11 cellular contexts compared by ENCODE assay signal in the genomic region with DNA sequence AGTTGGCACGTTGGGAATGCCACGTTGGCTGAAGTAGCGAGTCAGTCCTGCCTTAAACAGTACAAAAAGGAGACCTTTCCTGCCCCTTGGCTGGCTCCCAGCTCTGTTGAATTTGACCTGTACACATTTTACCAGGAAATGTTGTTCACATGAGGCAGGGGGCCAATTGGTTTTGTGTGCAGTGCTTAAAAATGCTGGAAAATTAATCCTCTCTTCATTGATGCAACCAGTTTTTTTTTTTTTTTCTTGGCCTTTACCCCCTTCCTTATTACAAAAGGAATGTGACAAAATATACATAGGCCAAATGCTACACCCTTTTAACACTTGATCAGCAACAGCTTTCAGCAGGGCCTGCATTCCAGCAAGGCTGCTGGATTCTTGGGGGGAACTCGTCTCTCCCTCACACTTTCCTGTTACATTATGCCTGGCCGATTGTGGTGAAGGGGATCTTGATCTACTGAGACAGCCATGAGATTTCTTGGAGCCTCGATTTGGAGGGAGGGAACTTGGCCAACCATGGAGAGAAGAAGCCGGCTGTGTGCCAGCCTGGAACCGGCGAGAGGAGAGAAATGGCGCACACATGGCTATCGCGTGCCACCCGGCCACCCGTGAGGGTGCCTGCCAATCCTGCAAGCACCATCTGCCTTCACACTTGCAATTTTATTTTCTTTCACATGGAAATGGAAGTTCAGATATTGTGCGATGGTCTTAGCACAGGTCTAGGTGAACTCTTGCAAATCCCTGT.
DNase-seq lines count a peak whose midpoint lies in the region; ATAC-seq, FAIRE-seq and TF ChIP-seq lines count a peak whose summit lies in the region.
"Had no signal": no experiment of that assay in that cellular context is flagged by ENCODE, and none has a peak within 500 bp of the region (broad histone marks: within the 10 kb centered on the region; RNA-seq: fewer than 3 reads in every experiment).

No MANE protein-coding gene starts in this region.

- H3K27ac ChIP-seq in right lobe of liver = peak overlapping the region; percentile 70 to 85 (median 78)

- peaks cover 0 to 47% (median 24%) of the 10 kb centered on the region in 4 donors for H3K4me1 ChIP-seq in right lobe of liver

- no peak for TF ChIP-seq POLR2A in right lobe of liver (IDR thresholded peaks at IDR 0.05)

- no peaks in the 10 kb centered on the region for H3K27me3 Mint-ChIP-seq in stimulated activated memory B cell treated with anti-CD40 and anti-IgM and Interleukin-4, amounts not matched to agents 10 μg/mL and 1 μg/mL and 100 μg/mL, for 72 hours

- H3K36me3 ChIP-seq in right lobe of liver = peaks cover 0 to 44% (median 13%) of the 10 kb centered on the region in 4 donors

- H3K4me1 Mint-ChIP-seq in stimulated activated memory B cell treated with anti-CD40 and anti-IgM and Interleukin-4, amounts not matched to agents 10 μg/mL and 1 μg/mL and 100 μg/mL, for 72 hours = peaks cover 59% of the 10 kb centered on the region

- TF ChIP-seq CTCF in right lobe of liver (IDR thresholded peaks at IDR 0.05) = peak in 1 of 4 donors; percentile 5

- no peak overlapping the region for H3K4me3 ChIP-seq in right lobe of liver

- intact Hi-C loops in right lobe of liver (cut with DNase I) = loop anchor here in 1 of 2 donors (10.0 kb wide), 1 partner anchor 47 kb away; no protein-coding TSS in a partner anchor

- H3K27me3 ChIP-seq in right lobe of liver = no peaks in the 10 kb centered on the region

- H3K9me3 Mint-ChIP-seq in stimulated activated memory B cell treated with anti-CD40 and anti-IgM and Interleukin-4, amounts not matched to agents 10 μg/mL and 1 μg/mL and 100 μg/mL, for 72 hours = no peaks in the 10 kb centered on the region
- H3K9me3 Mint-ChIP-seq: T-helper 2 cell treated with Interferon-gamma antibody and Interleukin-4, amounts not matched to agents 5 μg/mL and 100 μg/mL, for 36 hours had no signal

- 20% methylated on average over 14 of the region's 15 CpGs for WGBS in right lobe of liver (ENCODE audit: insufficient coverage, low coverage, low lambda C conversion rate, missing lambda C conversion rate)

- no peaks in the 10 kb centered on the region for H3K9me3 ChIP-seq in right lobe of liver

- no peak for FAIRE-seq in HTR-8/SVneo (lab: Jason Lieb, UNC)

- H3K4me3 Mint-ChIP-seq in stimulated activated memory B cell treated with anti-CD40 and anti-IgM and Interleukin-4, amounts not matched to agents 10 μg/mL and 1 μg/mL and 100 μg/mL, for 72 hours = no peak overlapping the region
- H3K4me3 Mint-ChIP-seq: T-helper 2 cell treated with Interferon-gamma antibody and Interleukin-4, amounts not matched to agents 5 μg/mL and 100 μg/mL, for 36 hours had no signal

- peak; percentile 68 to 87 (median 74) for ATAC-seq in right lobe of liver
- ATAC-seq in stimulated activated memory B cell treated with anti-CD40 and anti-IgM and Interleukin-4, amounts not matched to agents 10 μg/mL and 1 μg/mL and 100 μg/mL, for 72 hours = no peak
- no peak for ATAC-seq in HG03469 (IDR thresholded peaks at IDR 0.05; ENCODE audit: unreplicated experiment)

- H3K27ac Mint-ChIP-seq in stimulated activated memory B cell treated with anti-CD40 and anti-IgM and Interleukin-4, amounts not matched to agents 10 μg/mL and 1 μg/mL and 100 μg/mL, for 72 hours = peak overlapping the region; percentile 79

- H3K36me3 Mint-ChIP-seq in stimulated activated memory B cell treated with anti-CD40 and anti-IgM and Interleukin-4, amounts not matched to agents 10 μg/mL and 1 μg/mL and 100 μg/mL, for 72 hours = peaks cover 38% of the 10 kb centered on the region

- DNase-seq in HCEC 1CT = peak; percentile 50
- DNase-seq in cerebellar nuclear complex (lab: John Stamatoyannopoulos, UW) = peak; percentile 31 to 78
- peak; percentile 86 to 96 (median 92) for DNase-seq in right lobe of liver
- DNase-seq in NCI-H524 treated with DMSO at 0.1 percent for 48 hours (lab: John Stamatoyannopoulos, UW) = no peak
- DNase-seq in HTR-8/SVneo (ENCODE audit: insufficient read length, low spot score) = no peak
- DNase-seq in NCI-H146 (lab: John Stamatoyannopoulos, UW) = no peak
- DNase-seq: activated naive CD4-positive, alpha-beta T cell; NCI-H510A had no signal

Comparison
In these comparisons a context has a peak if more than half of its experiments do, and no peak if none do; other contexts are left out.
1. DNase-seq: peak in HCEC 1CT (single experiment), cerebellar nuclear complex (2 of 2) and right lobe of liver (3 of 3); none in NCI-H524 treated with DMSO at 0.1 percent for 48 hours (single experiment), HTR-8/SVneo (single experiment) and NCI-H146 (single experiment).
2. ATAC-seq: peak in right lobe of liver (4 of 4); none in stimulated activated memory B cell treated with anti-CD40 and anti-IgM and Interleukin-4, amounts not matched to agents 10 μg/mL and 1 μg/mL and 100 μg/mL, for 72 hours (single experiment) and HG03469 (single experiment).